ENCODE assay signal across 1 cellular context in the genomic region with DNA sequence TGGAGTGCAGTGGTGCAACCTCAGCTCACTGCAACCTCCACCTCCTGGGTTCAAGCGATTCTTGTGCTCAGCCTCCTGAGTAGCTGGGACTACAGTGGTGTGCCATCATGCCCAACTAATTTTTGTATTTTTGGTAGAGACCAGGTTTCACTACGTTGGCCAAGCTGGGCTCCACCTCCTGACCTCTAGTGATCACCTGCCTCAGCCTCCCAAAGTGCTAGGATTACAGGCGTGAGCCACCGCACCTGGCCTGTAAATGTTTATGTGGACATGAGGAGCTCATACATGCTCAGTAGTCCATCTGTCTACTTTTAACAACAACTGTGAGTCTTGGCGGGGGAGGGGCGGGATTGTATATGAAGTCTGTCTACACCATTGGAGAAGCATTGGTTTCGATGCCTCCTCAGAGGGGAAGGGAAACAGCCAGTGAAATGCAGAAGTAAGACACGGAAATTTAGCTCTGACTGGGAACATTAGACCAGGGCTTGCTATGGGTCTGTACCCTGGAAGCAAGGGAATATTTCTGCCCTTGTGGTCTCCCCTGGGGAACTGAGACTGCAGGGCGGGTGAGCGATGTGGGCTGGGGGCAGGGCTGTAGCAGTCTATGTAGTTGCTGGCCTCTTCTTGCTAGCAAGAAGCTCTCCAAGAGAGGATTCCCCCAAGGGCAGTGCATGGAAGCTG.
TF ChIP-seq lines count a peak whose summit lies in the region.

No MANE protein-coding gene starts in this region.

TF ChIP-seq in GM12878, 131 proteins besides CTCF, POLR2A, EP300 and RAD21 (continued from another document and continues in another):
- TF ChIP-seq, protein P1, sequence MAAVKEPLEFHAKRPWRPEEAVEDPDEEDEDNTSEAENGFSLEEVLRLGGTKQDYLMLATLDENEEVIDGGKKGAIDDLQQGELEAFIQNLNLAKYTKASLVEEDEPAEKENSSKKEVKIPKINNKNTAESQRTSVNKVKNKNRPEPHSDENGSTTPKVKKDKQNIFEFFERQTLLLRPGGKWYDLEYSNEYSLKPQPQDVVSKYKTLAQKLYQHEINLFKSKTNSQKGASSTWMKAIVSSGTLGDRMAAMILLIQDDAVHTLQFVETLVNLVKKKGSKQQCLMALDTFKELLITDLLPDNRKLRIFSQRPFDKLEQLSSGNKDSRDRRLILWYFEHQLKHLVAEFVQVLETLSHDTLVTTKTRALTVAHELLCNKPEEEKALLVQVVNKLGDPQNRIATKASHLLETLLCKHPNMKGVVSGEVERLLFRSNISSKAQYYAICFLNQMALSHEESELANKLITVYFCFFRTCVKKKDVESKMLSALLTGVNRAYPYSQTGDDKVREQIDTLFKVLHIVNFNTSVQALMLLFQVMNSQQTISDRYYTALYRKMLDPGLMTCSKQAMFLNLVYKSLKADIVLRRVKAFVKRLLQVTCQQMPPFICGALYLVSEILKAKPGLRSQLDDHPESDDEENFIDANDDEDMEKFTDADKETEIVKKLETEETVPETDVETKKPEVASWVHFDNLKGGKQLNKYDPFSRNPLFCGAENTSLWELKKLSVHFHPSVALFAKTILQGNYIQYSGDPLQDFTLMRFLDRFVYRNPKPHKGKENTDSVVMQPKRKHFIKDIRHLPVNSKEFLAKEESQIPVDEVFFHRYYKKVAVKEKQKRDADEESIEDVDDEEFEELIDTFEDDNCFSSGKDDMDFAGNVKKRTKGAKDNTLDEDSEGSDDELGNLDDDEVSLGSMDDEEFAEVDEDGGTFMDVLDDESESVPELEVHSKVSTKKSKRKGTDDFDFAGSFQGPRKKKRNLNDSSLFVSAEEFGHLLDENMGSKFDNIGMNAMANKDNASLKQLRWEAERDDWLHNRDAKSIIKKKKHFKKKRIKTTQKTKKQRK (IDR thresholded peaks at IDR 0.05; ENCODE audit: low read depth, low read length) = no peak
- TF ChIP-seq, protein P2, sequence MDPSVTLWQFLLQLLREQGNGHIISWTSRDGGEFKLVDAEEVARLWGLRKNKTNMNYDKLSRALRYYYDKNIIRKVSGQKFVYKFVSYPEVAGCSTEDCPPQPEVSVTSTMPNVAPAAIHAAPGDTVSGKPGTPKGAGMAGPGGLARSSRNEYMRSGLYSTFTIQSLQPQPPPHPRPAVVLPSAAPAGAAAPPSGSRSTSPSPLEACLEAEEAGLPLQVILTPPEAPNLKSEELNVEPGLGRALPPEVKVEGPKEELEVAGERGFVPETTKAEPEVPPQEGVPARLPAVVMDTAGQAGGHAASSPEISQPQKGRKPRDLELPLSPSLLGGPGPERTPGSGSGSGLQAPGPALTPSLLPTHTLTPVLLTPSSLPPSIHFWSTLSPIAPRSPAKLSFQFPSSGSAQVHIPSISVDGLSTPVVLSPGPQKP (IDR thresholded peaks at IDR 0.05; ENCODE audit: low read depth, low read length) = no peak
- TF ChIP-seq LARP7 (IDR thresholded peaks at IDR 0.05) (0 out of 2 replicates have a peak, but pooled peaks have one; percentile 29), ZNF217 (IDR thresholded peaks at IDR 0.05) (no peak), SMAD1 (IDR thresholded peaks at IDR 0.05; ENCODE audit: low read depth, partially characterized antibody) (no peak), TCF12 (IDR thresholded peaks at IDR 0.05; ENCODE audit: low read depth, low read length) (no peak; the same call in 1 of the 2 replicates), POLR2AphosphoS5 (IDR thresholded peaks at IDR 0.05; ENCODE audit: low read length) (no peak), RBBP5 (conservative IDR thresholded peaks at IDR 0.05) (no peak), TCF3 (IDR thresholded peaks at IDR 0.05; ENCODE audit: borderline replicate concordance, insufficient read depth, low read depth, low read length) (no peak), NBN (IDR thresholded peaks at IDR 0.05) (peak; percentile 93), MEF2B (IDR thresholded peaks at IDR 0.05; ENCODE audit: partially characterized antibody, poor library complexity, severe bottlenecking) (peak; percentile 95), CBFB (IDR thresholded peaks at IDR 0.05; ENCODE audit: low read depth) (0 out of 2 replicates have a peak, but pooled peaks have one; percentile 61), PAX8 (IDR thresholded peaks at IDR 0.05) (no peak), MXI1 (IDR thresholded peaks at IDR 0.05; ENCODE audit: low read depth, low read length) (peak; percentile 25; the same call in 1 of the 2 replicates), SIX5 (IDR thresholded peaks at IDR 0.05; ENCODE audit: low read depth, low read length, severe bottlenecking) (no peak), POU2F2 (IDR thresholded peaks at IDR 0.05; ENCODE audit: borderline replicate concordance, low read depth, low read length) (peak; percentile 33; the same call in 1 of the 3 replicates), RCOR1 (conservative IDR thresholded peaks at IDR 0.05; ENCODE audit: low read depth, low read length) (no peak), DPF2 (IDR thresholded peaks at IDR 0.05) (peak; percentile 76; the same call in 1 of the 2 replicates), RFX5 (IDR thresholded peaks at IDR 0.05; ENCODE audit: low read depth, low read length) (no peak), MTA3 (IDR thresholded peaks at IDR 0.05; ENCODE audit: borderline replicate concordance, low read length) (peak; percentile 86; the same call in 1 of the 2 replicates), CHD1 (IDR thresholded peaks at IDR 0.05; ENCODE audit: low read depth, low read length) (no peak), EED (IDR thresholded peaks at IDR 0.05; ENCODE audit: low read depth) (peak; percentile 99), STAT1 (conservative IDR thresholded peaks at IDR 0.05) (no peak), RELA (IDR thresholded peaks at IDR 0.05; ENCODE audit: borderline replicate concordance, partially characterized antibody) (no peak), MYB (IDR thresholded peaks at IDR 0.05; ENCODE audit: borderline replicate concordance, low read depth, low read length) (no peak), SP1 (IDR thresholded peaks at IDR 0.05; ENCODE audit: low read depth, low read length) (peak; percentile 32), BRCA1 (IDR thresholded peaks at IDR 0.05; ENCODE audit: low read depth, low read length) (no peak), ZNF622 (IDR thresholded peaks at IDR 0.05) (no peak), SUZ12 (IDR thresholded peaks at IDR 0.05; ENCODE audit: unreplicated experiment) (no peak), RUNX3 (IDR thresholded peaks at IDR 0.05; ENCODE audit: low read length) (peak; percentile 94), SREBF1 (IDR thresholded peaks at IDR 0.05; ENCODE audit: low read length) (no peak), NR2F1 (conservative IDR thresholded peaks at IDR 0.05) (peak; percentile 35; the same call in 1 of the 2 replicates), ETV6 (conservative IDR thresholded peaks at IDR 0.05 in 1 of 2, IDR thresholded peaks at IDR 0.05 in 1 of 2; ENCODE audit: borderline replicate concordance in 1 of 2, low read depth in 1 of 2) (peak in 1 of 2 experiments; percentile 81; a peak in 2 of 4 replicates), NR2C1 (IDR thresholded peaks at IDR 0.05) (no peak), IRF4 (IDR thresholded peaks at IDR 0.05; ENCODE audit: low read depth, low read length) (peak; percentile 64; the same call in 1 of the 2 replicates), BHLHE40 (IDR thresholded peaks at IDR 0.05; ENCODE audit: borderline replicate concordance in 1 of 2, low read depth in 2 of 2, low read length in 1 of 2) (peak; percentile 44 to 53; a peak in 2 of 4 replicates), TBL1XR1 (IDR thresholded peaks at IDR 0.05; ENCODE audit: low read depth, low read length) (peak; percentile 70; the same call in 1 of the 2 replicates), NFIC (IDR thresholded peaks at IDR 0.05; ENCODE audit: low read depth, low read length) (peak; percentile 88), TAF1 (IDR thresholded peaks at IDR 0.05; ENCODE audit: borderline replicate concordance, low read depth, low read length) (no peak), KDM1A (IDR thresholded peaks at IDR 0.05; ENCODE audit: borderline replicate concordance) (no peak), NRF1 (conservative IDR thresholded peaks at IDR 0.05; ENCODE audit: low read depth, low read length) (no peak), ZZZ3 (IDR thresholded peaks at IDR 0.05; ENCODE audit: control insufficient read depth, insufficient read length, low read depth) (no peak), YY1 (IDR thresholded peaks at IDR 0.05; ENCODE audit: low read depth, low read length) (no peak), BMI1 (IDR thresholded peaks at IDR 0.05; ENCODE audit: borderline replicate concordance) (no peak), NR2C2 (IDR thresholded peaks at IDR 0.05; ENCODE audit: borderline replicate concordance, control insufficient read depth, insufficient read length, low read depth) (no peak), KLF5 (IDR thresholded peaks at IDR 0.05; ENCODE audit: partially characterized antibody) (no peak), IKZF2 (IDR thresholded peaks at IDR 0.05) (peak; percentile 98), STAT3 (IDR thresholded peaks at IDR 0.05; ENCODE audit: low read depth, low read length) (no peak)
- TF ChIP-seq, protein P3, sequence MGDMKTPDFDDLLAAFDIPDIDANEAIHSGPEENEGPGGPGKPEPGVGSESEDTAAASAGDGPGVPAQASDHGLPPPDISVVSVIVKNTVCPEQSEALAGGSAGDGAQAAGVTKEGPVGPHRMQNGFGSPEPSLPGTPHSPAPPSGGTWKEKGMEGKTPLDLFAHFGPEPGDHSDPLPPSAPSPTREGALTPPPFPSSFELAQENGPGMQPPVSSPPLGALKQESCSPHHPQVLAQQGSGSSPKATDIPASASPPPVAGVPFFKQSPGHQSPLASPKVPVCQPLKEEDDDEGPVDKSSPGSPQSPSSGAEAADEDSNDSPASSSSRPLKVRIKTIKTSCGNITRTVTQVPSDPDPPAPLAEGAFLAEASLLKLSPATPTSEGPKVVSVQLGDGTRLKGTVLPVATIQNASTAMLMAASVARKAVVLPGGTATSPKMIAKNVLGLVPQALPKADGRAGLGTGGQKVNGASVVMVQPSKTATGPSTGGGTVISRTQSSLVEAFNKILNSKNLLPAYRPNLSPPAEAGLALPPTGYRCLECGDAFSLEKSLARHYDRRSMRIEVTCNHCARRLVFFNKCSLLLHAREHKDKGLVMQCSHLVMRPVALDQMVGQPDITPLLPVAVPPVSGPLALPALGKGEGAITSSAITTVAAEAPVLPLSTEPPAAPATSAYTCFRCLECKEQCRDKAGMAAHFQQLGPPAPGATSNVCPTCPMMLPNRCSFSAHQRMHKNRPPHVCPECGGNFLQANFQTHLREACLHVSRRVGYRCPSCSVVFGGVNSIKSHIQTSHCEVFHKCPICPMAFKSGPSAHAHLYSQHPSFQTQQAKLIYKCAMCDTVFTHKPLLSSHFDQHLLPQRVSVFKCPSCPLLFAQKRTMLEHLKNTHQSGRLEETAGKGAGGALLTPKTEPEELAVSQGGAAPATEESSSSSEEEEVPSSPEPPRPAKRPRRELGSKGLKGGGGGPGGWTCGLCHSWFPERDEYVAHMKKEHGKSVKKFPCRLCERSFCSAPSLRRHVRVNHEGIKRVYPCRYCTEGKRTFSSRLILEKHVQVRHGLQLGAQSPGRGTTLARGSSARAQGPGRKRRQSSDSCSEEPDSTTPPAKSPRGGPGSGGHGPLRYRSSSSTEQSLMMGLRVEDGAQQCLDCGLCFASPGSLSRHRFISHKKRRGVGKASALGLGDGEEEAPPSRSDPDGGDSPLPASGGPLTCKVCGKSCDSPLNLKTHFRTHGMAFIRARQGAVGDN (IDR thresholded peaks at IDR 0.05) = peak; percentile 80
- TF ChIP-seq, protein P4, sequence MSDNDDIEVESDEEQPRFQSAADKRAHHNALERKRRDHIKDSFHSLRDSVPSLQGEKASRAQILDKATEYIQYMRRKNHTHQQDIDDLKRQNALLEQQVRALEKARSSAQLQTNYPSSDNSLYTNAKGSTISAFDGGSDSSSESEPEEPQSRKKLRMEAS (IDR thresholded peaks at IDR 0.05; ENCODE audit: low read depth, low read length) = no peak
- TF ChIP-seq, protein P5, sequence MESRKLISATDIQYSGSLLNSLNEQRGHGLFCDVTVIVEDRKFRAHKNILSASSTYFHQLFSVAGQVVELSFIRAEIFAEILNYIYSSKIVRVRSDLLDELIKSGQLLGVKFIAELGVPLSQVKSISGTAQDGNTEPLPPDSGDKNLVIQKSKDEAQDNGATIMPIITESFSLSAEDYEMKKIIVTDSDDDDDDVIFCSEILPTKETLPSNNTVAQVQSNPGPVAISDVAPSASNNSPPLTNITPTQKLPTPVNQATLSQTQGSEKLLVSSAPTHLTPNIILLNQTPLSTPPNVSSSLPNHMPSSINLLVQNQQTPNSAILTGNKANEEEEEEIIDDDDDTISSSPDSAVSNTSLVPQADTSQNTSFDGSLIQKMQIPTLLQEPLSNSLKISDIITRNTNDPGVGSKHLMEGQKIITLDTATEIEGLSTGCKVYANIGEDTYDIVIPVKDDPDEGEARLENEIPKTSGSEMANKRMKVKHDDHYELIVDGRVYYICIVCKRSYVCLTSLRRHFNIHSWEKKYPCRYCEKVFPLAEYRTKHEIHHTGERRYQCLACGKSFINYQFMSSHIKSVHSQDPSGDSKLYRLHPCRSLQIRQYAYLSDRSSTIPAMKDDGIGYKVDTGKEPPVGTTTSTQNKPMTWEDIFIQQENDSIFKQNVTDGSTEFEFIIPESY (IDR thresholded peaks at IDR 0.05) = no peak
- TF ChIP-seq, protein P6, sequence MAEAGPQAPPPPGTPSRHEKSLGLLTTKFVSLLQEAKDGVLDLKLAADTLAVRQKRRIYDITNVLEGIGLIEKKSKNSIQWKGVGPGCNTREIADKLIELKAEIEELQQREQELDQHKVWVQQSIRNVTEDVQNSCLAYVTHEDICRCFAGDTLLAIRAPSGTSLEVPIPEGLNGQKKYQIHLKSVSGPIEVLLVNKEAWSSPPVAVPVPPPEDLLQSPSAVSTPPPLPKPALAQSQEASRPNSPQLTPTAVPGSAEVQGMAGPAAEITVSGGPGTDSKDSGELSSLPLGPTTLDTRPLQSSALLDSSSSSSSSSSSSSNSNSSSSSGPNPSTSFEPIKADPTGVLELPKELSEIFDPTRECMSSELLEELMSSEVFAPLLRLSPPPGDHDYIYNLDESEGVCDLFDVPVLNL (IDR thresholded peaks at IDR 0.05; ENCODE audit: low read depth, low read length) = no peak
- TF ChIP-seq, protein P7, sequence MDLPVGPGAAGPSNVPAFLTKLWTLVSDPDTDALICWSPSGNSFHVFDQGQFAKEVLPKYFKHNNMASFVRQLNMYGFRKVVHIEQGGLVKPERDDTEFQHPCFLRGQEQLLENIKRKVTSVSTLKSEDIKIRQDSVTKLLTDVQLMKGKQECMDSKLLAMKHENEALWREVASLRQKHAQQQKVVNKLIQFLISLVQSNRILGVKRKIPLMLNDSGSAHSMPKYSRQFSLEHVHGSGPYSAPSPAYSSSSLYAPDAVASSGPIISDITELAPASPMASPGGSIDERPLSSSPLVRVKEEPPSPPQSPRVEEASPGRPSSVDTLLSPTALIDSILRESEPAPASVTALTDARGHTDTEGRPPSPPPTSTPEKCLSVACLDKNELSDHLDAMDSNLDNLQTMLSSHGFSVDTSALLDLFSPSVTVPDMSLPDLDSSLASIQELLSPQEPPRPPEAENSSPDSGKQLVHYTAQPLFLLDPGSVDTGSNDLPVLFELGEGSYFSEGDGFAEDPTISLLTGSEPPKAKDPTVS (IDR thresholded peaks at IDR 0.05; ENCODE audit: low read depth, low read length) = no peak
- TF ChIP-seq, protein P8, sequence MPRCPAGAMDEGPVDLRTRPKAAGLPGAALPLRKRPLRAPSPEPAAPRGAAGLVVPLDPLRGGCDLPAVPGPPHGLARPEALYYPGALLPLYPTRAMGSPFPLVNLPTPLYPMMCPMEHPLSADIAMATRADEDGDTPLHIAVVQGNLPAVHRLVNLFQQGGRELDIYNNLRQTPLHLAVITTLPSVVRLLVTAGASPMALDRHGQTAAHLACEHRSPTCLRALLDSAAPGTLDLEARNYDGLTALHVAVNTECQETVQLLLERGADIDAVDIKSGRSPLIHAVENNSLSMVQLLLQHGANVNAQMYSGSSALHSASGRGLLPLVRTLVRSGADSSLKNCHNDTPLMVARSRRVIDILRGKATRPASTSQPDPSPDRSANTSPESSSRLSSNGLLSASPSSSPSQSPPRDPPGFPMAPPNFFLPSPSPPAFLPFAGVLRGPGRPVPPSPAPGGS (IDR thresholded peaks at IDR 0.05; ENCODE audit: borderline replicate concordance, insufficient read depth, low read depth, low read length, poor library complexity, severe bottlenecking) = peak; percentile 84
